In the genomic region with DNA sequence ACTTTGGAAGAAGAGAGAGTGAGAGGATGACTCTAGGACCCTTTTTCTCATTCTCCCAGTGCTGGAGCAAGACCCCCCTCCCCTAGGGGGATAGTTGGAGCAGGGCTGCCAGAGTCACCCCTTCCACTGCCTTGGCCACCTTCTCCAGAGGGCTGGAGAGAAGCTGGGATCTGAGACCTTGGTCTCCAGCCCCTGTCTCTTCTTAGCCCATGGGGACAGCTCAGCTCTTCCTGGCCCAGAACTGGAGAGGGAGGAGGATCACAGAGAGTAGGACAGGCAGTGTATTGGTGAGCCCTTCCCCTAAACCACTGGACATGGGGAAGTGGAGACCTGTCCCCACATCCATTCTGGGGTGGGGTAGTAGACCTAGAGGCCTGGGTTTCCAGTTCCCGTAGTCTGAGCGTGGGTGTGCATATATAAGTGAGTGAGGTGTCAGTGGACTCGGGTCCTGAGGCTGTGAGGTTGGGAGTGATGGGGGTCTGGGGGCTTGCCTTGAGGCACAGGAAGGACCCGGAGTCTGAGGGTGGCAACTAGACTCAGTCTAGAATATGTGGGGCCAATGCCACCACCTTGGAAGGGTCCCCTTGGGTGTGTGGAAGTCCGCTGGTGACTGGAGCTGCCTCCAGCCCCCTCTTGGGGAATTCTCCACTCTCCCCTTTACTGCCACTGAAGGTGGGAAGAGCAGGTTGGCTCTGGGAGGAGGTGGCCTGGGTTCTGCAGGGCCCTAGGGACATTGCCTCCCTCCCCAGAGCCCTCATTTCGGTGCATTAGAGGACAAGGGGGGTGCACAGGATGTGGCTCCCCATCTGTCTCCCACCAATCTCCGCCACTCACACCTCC, we compare ENCODE assay signal across 9 cellular contexts. TPM values are rescaled to one million over a fixed set of nuclear protein-coding genes. Genes with fewer than 3 reads are reported as not detected.
DNase-seq lines count a peak whose midpoint lies in the region; ATAC-seq and TF ChIP-seq lines count a peak whose summit lies in the region.
"Had no signal": no experiment of that assay in that cellular context is flagged by ENCODE, and none has a peak within 500 bp of the region (broad histone marks: within the 10 kb centered on the region; RNA-seq: fewer than 3 reads in every experiment).

No MANE protein-coding gene starts in this region.

- WGBS in esophagus, 2 donors, result 37 to 42% methylated on average over 7 of the region's 7 CpGs

- POLR2A ChIA-PET in T-cell (lab: Charles Lee), result interaction anchor here (0.6 to 1.3 kb wide), 5 partner anchors 16 to 266 kb away, joined by 3 to 6 read pairs (median 4); no protein-coding TSS in a partner anchor

- peaks cover 7 to 43% of the 10 kb centered on the region in 2 donors for H3K4me1 ChIP-seq in esophagus (ENCODE audit: control insufficient read depth in 2 of 2, insufficient read depth in 2 of 2, low read length in 1 of 2)
- peaks cover 66% of the 10 kb centered on the region for H3K4me1 ChIP-seq in osteoblast (ENCODE audit: insufficient read depth, low read length)

- peak overlapping the region; percentile 19 to 63 for H3K4me3 ChIP-seq in esophagus (ENCODE audit: low read depth in 1 of 2, low read length in 2 of 2)
- H3K4me3 ChIP-seq in osteoblast (ENCODE audit: insufficient read depth, low read length), result peak overlapping the region; percentile 81

- peaks cover 64% of the 10 kb centered on the region for H4K20me1 ChIP-seq in osteoblast (ENCODE audit: insufficient read depth, low read length)

- CTCF ChIA-PET in T-cell (lab: Charles Lee), result interaction anchor here in 1 of 2 donors (1.9 kb wide), 1 partner anchor 37 kb away, joined by 6 read pairs; no protein-coding TSS in a partner anchor

- peaks cover 0 to 3% (median 0%) of the 10 kb centered on the region in 7 donors for H3K9me3 Mint-ChIP-seq in CD14-positive monocyte
- no peaks in the 10 kb centered on the region for H3K9me3 Mint-ChIP-seq in T-cell

- H3K4me1 Mint-ChIP-seq in CD14-positive monocyte (peaks cover 68% of the 10 kb centered on the region), T-cell (peaks cover 76 to 82% (median 81%) of the 10 kb centered on the region in 3 donors)

- ATAC-seq in T-cell (replicated peaks in 1 of 4) (peak in 3 of 4 experiments; percentile 9 to 20 (median 13)), HG02885 (IDR thresholded peaks at IDR 0.05; ENCODE audit: poor library complexity, unreplicated experiment) (no peak), GM18502 (IDR thresholded peaks at IDR 0.05; ENCODE audit: poor library complexity, unreplicated experiment) (no peak), GM19351 (IDR thresholded peaks at IDR 0.05; ENCODE audit: unreplicated experiment) (no peak), GM18909 (IDR thresholded peaks at IDR 0.05; ENCODE audit: poor library complexity, unreplicated experiment) (no peak)

- H3K36me3 Mint-ChIP-seq in CD14-positive monocyte, result peaks cover 52 to 69% of the 10 kb centered on the region in 2 donors
- H3K36me3 Mint-ChIP-seq in T-cell, result peaks cover 16% of the 10 kb centered on the region

- intact Hi-C loops in CD14-positive monocyte (cut with micrococcal nuclease), result loop anchor here in 1 of 2 donors (5.0 kb wide), 1 partner anchor 37 kb away; a partner anchor contains a TSS

- H3K27ac ChIP-seq in esophagus (ENCODE audit: low read depth in 2 of 2, low read length in 1 of 2), result peak overlapping the region; percentile 93 to 98
- peak overlapping the region; percentile 58 for H3K27ac ChIP-seq in osteoblast (ENCODE audit: low read depth, low read length)

- H3K27me3 Mint-ChIP-seq in CD14-positive monocyte (ENCODE audit: low read depth in 3 of 3), result peaks cover 2 to 6% (median 4%) of the 10 kb centered on the region in 3 donors
- H3K27me3 Mint-ChIP-seq in T-cell, result no peaks in the 10 kb centered on the region

- peak overlapping the region in 6 of 7 donors; percentile 60 to 97 (median 79) for H3K27ac Mint-ChIP-seq in CD14-positive monocyte
- peak overlapping the region; percentile 86 to 90 for H3K27ac Mint-ChIP-seq in T-cell

- DNase-seq in CD14-positive monocyte (ENCODE audit: low spot score), result no peak
- DNase-seq in T-cell, result peak in 3 of 34 experiments; percentile 29 to 41 (median 37)
- DNase-seq in osteoblast (ENCODE audit: insufficient read length, low spot score, missing footprints), result peak; percentile 87
- DNase-seq: NCI-H345 had no signal

- H3K27me3 ChIP-seq in esophagus (ENCODE audit: control insufficient read depth in 1 of 2, insufficient read depth in 2 of 2, low read length in 2 of 2) (no peaks in the 10 kb centered on the region), osteoblast (ENCODE audit: insufficient read depth, low read length) (no peaks in the 10 kb centered on the region)

- peak overlapping the region; percentile 92 for H3K4me2 ChIP-seq in osteoblast (ENCODE audit: insufficient read depth, low read length)

- H3K36me3 ChIP-seq in esophagus (ENCODE audit: control insufficient read depth in 2 of 2, insufficient read depth in 2 of 2, low read length in 1 of 2) (peaks cover 0 to 3% of the 10 kb centered on the region in 2 donors), osteoblast (ENCODE audit: insufficient read depth, low read length) (peaks cover 10% of the 10 kb centered on the region)

- peak overlapping the region; percentile 95 to 99 for H3K4me3 Mint-ChIP-seq in CD14-positive monocyte
- H3K4me3 Mint-ChIP-seq in T-cell, result peak overlapping the region; percentile 56 to 74 (median 70)

- H3K79me2 ChIP-seq in osteoblast (ENCODE audit: insufficient read depth, low read length), result peaks cover 89% of the 10 kb centered on the region

- H2AFZ ChIP-seq in osteoblast (ENCODE audit: low read length), result no peak overlapping the region

- TF ChIP-seq CTCF in CD14-positive monocyte (IDR thresholded peaks at IDR 0.05) (no peak), osteoblast (IDR thresholded peaks at IDR 0.05; ENCODE audit: extremely low read depth, low read depth, low read length) (no peak)

- H3K9me3 ChIP-seq in esophagus (ENCODE audit: control insufficient read depth in 2 of 2, insufficient read depth in 1 of 2, low read depth in 1 of 2, low read length in 1 of 2) (no peaks in the 10 kb centered on the region), osteoblast (ENCODE audit: low read depth, low read length) (no peaks in the 10 kb centered on the region)

RNA-seq across cellular contexts. Expression of a gene that starts 20.0 kb away (rescaled TPM):
- polyA plus RNA-seq in CD14-positive monocyte, result not detected
- total RNA-seq in T-cell, result not detected
- polyA plus RNA-seq in esophagus, result 1 to 10 TPM in 1 of 2 donors, under 1 TPM in 1; 0.68 to 1.0 TPM
- total RNA-seq in osteoblast, result 1.8 and 2.7 TPM in 2 replicates

RNA-seq across cellular contexts. Expression of a gene that starts 35.6 kb away (rescaled TPM):
- polyA plus RNA-seq in CD14-positive monocyte, result 10 to 100 TPM; 14.9 to 29.4 TPM
- total RNA-seq in T-cell, result 10 to 100 TPM; 46.8 to 90.7 (median 69.1) TPM
- polyA plus RNA-seq in esophagus, result 1 to 10 TPM; 5.2 to 6.6 TPM
- 31.1 and 32.4 TPM in 2 replicates for total RNA-seq in osteoblast

RNA-seq across cellular contexts. Expression of a gene that starts 56.9 kb away (rescaled TPM):
- polyA plus RNA-seq in CD14-positive monocyte (under 1 TPM in 1 of 2 donors, not detected in 1; 0.11 TPM), esophagus (1 to 10 TPM; 5.1 to 7.5 TPM)
- total RNA-seq in T-cell (1 to 10 TPM; 1.3 to 3.2 (median 2.1) TPM), osteoblast (5.1 and 8.3 TPM in 2 replicates)

Comparison
In these comparisons a context has a peak if more than half of its experiments do, and no peak if none do; other contexts are left out.
1. ATAC-seq: peak in T-cell (3 of 4); none in HG02885 (single experiment), GM18502 (single experiment), GM19351 (single experiment) and GM18909 (single experiment).